Comparison of ENCODE assay signal across 10 cellular contexts in genomic region chr12:93783827-93784226, GRCh38.
DNase-seq lines count a peak whose midpoint lies in the region; ATAC-seq and TF ChIP-seq lines count a peak whose summit lies in the region.
"Had no signal": no experiment of that assay in that cellular context is flagged by ENCODE, and none has a peak within 500 bp of the region (broad histone marks: within the 10 kb centered on the region; RNA-seq: fewer than 3 reads in every experiment).

No MANE protein-coding gene starts in this region.

- H3K9me3 ChIP-seq in AG04450 (ENCODE audit: control insufficient read depth, insufficient read depth, low read length) (no peaks in the 10 kb centered on the region), MG63 (no peaks in the 10 kb centered on the region)

- DNase-seq in AG04450 (ENCODE audit: low read depth, low spot score): no peak
- DNase-seq in T-helper 22 cell (ENCODE audit: low read depth): peak; percentile 39
- DNase-seq in caudate nucleus (lab: John Stamatoyannopoulos, UW): peak in 19 of 61 donors; percentile 7 to 64 (median 31)
- no peak for DNase-seq in neural crest cell (ENCODE audit: low read depth, low spot score)
- DNase-seq in MG63: no peak
- no peak for DNase-seq in SHP77 (lab: John Stamatoyannopoulos, UW)
- DNase-seq: cortex of kidney, H9 had no signal

- H3K36me3 ChIP-seq in MG63: no peaks in the 10 kb centered on the region

- H3K27me3 ChIP-seq in AG04450 (ENCODE audit: control insufficient read depth, insufficient read depth, low read length) (no peaks in the 10 kb centered on the region), MG63 (no peaks in the 10 kb centered on the region)

- ATAC-seq in HG03565 (IDR thresholded peaks at IDR 0.05; ENCODE audit: unreplicated experiment) (no peak), GM21576 (IDR thresholded peaks at IDR 0.05; ENCODE audit: unreplicated experiment) (no peak)

- H3K4me3 ChIP-seq in AG04450 (ENCODE audit: low read depth, low read length) (no peak overlapping the region), MG63 (no peak overlapping the region)

- TF ChIP-seq CTCF in AG04450 (IDR thresholded peaks at IDR 0.05; ENCODE audit: low read depth, low read length) (no peak), neural crest cell (conservative IDR thresholded peaks at IDR 0.05) (no peak)

- CTCF ChIA-PET in AG04450 (lab: Charles Lee): interaction anchor here (1.0 to 3.5 kb wide), 5 partner anchors 16 to 318 kb away, joined by 3 to 16 read pairs (median 4); no protein-coding TSS in a partner anchor

- H3K27ac ChIP-seq in AG04450 (ENCODE audit: low read depth, low read length) (peak overlapping the region; percentile 71), caudate nucleus (ENCODE audit: low read depth, low read length) (peak overlapping the region; percentile 46)

- H3K4me1 Mint-ChIP-seq in neural crest cell: peaks cover 43% of the 10 kb centered on the region

- POLR2A ChIA-PET in AG04450 (lab: Yijun Ruan, JAX): interaction anchor here (0.5 to 1.3 kb wide), 2 partner anchors 30 to 35 kb away, joined by 3 to 5 read pairs; no protein-coding TSS in a partner anchor

- H3K36me3 Mint-ChIP-seq in neural crest cell (ENCODE audit: low read depth): peaks cover 2% of the 10 kb centered on the region

- peaks cover 2% of the 10 kb centered on the region for H3K9me3 Mint-ChIP-seq in neural crest cell
- H3K9me3 Mint-ChIP-seq: H9 had no signal

- H3K4me3 Mint-ChIP-seq in neural crest cell: no peak overlapping the region
- H3K4me3 Mint-ChIP-seq: H9 had no signal

- peak overlapping the region; percentile 32 for H3K27ac Mint-ChIP-seq in neural crest cell (ENCODE audit: unreplicated experiment)
- H3K27ac Mint-ChIP-seq: H9 had no signal

- no peaks in the 10 kb centered on the region for H3K27me3 Mint-ChIP-seq in neural crest cell (ENCODE audit: low read depth)
